Comparison of ENCODE assay signal across 1 cellular context in genomic region chr7:121159553-121159952, GRCh38.
TF ChIP-seq lines count a peak whose summit lies in the region.

No MANE protein-coding gene starts in this region.

TF ChIP-seq in K562, 482 proteins besides CTCF, POLR2A, EP300 and RAD21 (continued from another document and continues in another):
- no peak for TF ChIP-seq ZBTB33 (CRISPR knock-in tag; IDR thresholded peaks at IDR 0.05)
- no peak for TF ChIP-seq STAT5B (CRISPR knock-in tag; IDR thresholded peaks at IDR 0.05)
- TF ChIP-seq RUNX1 (IDR thresholded peaks at IDR 0.05; ENCODE audit: low read depth), result no peak
- no peak for TF ChIP-seq ATF4 (CRISPR knock-in tag; IDR thresholded peaks at IDR 0.05)
- TF ChIP-seq DLX4 (CRISPR knock-in tag; IDR thresholded peaks at IDR 0.05), result no peak
- TF ChIP-seq TRIM28 (IDR thresholded peaks at IDR 0.05), result no peak
- TF ChIP-seq AFF1 (IDR thresholded peaks at IDR 0.05; ENCODE audit: low read depth in 1 of 2, partially characterized antibody in 2 of 2), result no peak
- no peak for TF ChIP-seq HDAC6 (IDR thresholded peaks at IDR 0.05; ENCODE audit: low read depth, low read length)
- TF ChIP-seq CBFB (CRISPR knock-in tag; IDR thresholded peaks at IDR 0.05), result no peak
- no peak for TF ChIP-seq LARP7 (IDR thresholded peaks at IDR 0.05)
- TF ChIP-seq DEAF1 (CRISPR knock-in tag; IDR thresholded peaks at IDR 0.05), result no peak
- TF ChIP-seq ELK3 (CRISPR knock-in tag; IDR thresholded peaks at IDR 0.05), result peak; percentile 37; the same call in 1 of the 2 replicates
- TF ChIP-seq PRMT5 (CRISPR knock-in tag; IDR thresholded peaks at IDR 0.05), result no peak
- no peak for TF ChIP-seq TCF7L2 (IDR thresholded peaks at IDR 0.05; ENCODE audit: low read depth, low read length)
- TF ChIP-seq ZNF384 (IDR thresholded peaks at IDR 0.05; ENCODE audit: low read depth, low read length), result no peak
- no peak for TF ChIP-seq RFX5 (IDR thresholded peaks at IDR 0.05; ENCODE audit: low read depth, low read length)
- no peak for TF ChIP-seq ZNF57 (CRISPR knock-in tag; IDR thresholded peaks at IDR 0.05)
- TF ChIP-seq DMBX1 (CRISPR knock-in tag; IDR thresholded peaks at IDR 0.05; ENCODE audit: borderline replicate concordance), result peak; percentile 49; the same call in 1 of the 2 replicates
- TF ChIP-seq MCM3 (IDR thresholded peaks at IDR 0.05), result no peak
- no peak for TF ChIP-seq ARID3B (CRISPR knock-in tag; IDR thresholded peaks at IDR 0.05; ENCODE audit: borderline replicate concordance)
- no peak for TF ChIP-seq ZSCAN29 (IDR thresholded peaks at IDR 0.05)
- TF ChIP-seq MAFK (IDR thresholded peaks at IDR 0.05; ENCODE audit: low read length), result no peak
- no peak for TF ChIP-seq CEBPZ (IDR thresholded peaks at IDR 0.05; ENCODE audit: borderline replicate concordance, low read depth, low read length)
- no peak for TF ChIP-seq TOE1 (IDR thresholded peaks at IDR 0.05; ENCODE audit: borderline replicate concordance)
- no peak for TF ChIP-seq TOE1 (CRISPR knock-in tag; IDR thresholded peaks at IDR 0.05; ENCODE audit: borderline replicate concordance, low read depth)
- TF ChIP-seq ZC3H11A (IDR thresholded peaks at IDR 0.05; ENCODE audit: low read depth, low read length), result no peak
- no peak for TF ChIP-seq BRF2 (IDR thresholded peaks at IDR 0.05; ENCODE audit: borderline replicate concordance, insufficient read depth, insufficient read length)
- no peak for TF ChIP-seq BRD9 (IDR thresholded peaks at IDR 0.05; ENCODE audit: low read depth, partially characterized antibody)
- no peak for TF ChIP-seq PHF8 (IDR thresholded peaks at IDR 0.05; ENCODE audit: borderline replicate concordance, low read length)
- TF ChIP-seq NFIC (IDR thresholded peaks at IDR 0.05), result no peak
- no peak for TF ChIP-seq SAP30 (IDR thresholded peaks at IDR 0.05; ENCODE audit: borderline replicate concordance, insufficient read depth, low read depth, low read length, poor library complexity, severe bottlenecking)
- TF ChIP-seq ZBTB9 (CRISPR knock-in tag; IDR thresholded peaks at IDR 0.05), result peak; percentile 36; the same call in 1 of the 2 replicates
- no peak for TF ChIP-seq ARID1B (IDR thresholded peaks at IDR 0.05)
- no peak for TF ChIP-seq ZNF217 (CRISPR knock-in tag; IDR thresholded peaks at IDR 0.05)
- TF ChIP-seq SIX5 (IDR thresholded peaks at IDR 0.05; ENCODE audit: borderline replicate concordance in 1 of 2, insufficient read depth in 1 of 2, low read depth in 1 of 2, low read length in 2 of 2), result no peak
- TF ChIP-seq MAFG (tag; conservative IDR thresholded peaks at IDR 0.05), result no peak
- TF ChIP-seq SMAD1 (IDR thresholded peaks at IDR 0.05; ENCODE audit: low read depth, low read length, partially characterized antibody), result no peak
- TF ChIP-seq ZNF764 (CRISPR knock-in tag; IDR thresholded peaks at IDR 0.05; ENCODE audit: low read depth), result no peak
- no peak for TF ChIP-seq BCLAF1 (IDR thresholded peaks at IDR 0.05; ENCODE audit: borderline replicate concordance in 1 of 2, control insufficient read depth in 1 of 2, low read depth in 2 of 2, low read length in 1 of 2)
- TF ChIP-seq NFXL1 (CRISPR knock-in tag; IDR thresholded peaks at IDR 0.05), result peak; percentile 90
- TF ChIP-seq POLR2AphosphoS2 (IDR thresholded peaks at IDR 0.05; ENCODE audit: low read length), result no peak
